Comparison of ENCODE assay signal across 11 cellular contexts in the genomic region with DNA sequence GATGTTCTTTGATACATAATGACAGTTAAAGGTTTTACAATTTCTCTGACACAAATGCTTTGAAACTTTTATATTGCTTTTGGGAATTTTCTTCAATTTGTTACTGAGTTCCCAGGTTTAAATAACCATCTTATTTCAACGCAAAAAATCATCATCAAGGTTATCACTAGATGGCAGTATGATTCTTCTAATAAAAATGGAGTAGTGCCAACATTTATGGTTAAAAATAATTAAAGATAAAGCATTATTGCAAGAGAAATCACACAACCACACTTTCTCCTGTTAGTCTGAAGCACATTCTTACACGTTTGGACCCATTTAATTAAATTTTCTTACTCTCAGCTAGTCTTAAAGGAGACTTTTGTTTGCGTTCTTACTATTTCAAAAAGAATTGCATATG.
DNase-seq lines count a peak whose midpoint lies in the region; ATAC-seq, FAIRE-seq and TF ChIP-seq lines count a peak whose summit lies in the region.
"Had no signal": no experiment of that assay in that cellular context is flagged by ENCODE, and none has a peak within 500 bp of the region (broad histone marks: within the 10 kb centered on the region; RNA-seq: fewer than 3 reads in every experiment).

No MANE protein-coding gene starts in this region.

- H3K9me3 Mint-ChIP-seq in WTC11 = no peaks in the 10 kb centered on the region
- H3K9me3 Mint-ChIP-seq in CD4-positive, alpha-beta memory T cell = peaks cover 0 to 3% (median 0%) of the 10 kb centered on the region in 8 donors
- H3K9me3 Mint-ChIP-seq: activated T-cell treated with anti-CD3 and anti-CD28 coated beads, Interleukin-2, amount 50 U/mL, for 24 hours had no signal

- H3K4me3 ChIP-seq in A673 (ENCODE audit: low read depth, low read length, poor library complexity, severe bottlenecking) = no peak overlapping the region
- H3K4me3 ChIP-seq in PC-9 = no peak overlapping the region
- H3K4me3 ChIP-seq in kidney (ENCODE audit: low read length in 2 of 2) = no peak overlapping the region
- H3K4me3 ChIP-seq in CD4-positive, alpha-beta memory T cell (ENCODE audit: low read length in 2 of 2) = no peak overlapping the region
- H3K4me3 ChIP-seq: transverse colon had no signal

- peaks cover 4% of the 10 kb centered on the region for H3K27me3 ChIP-seq in A673 (replicated peaks; ENCODE audit: insufficient read depth, low read depth, low read length, poor library complexity)
- no peaks in the 10 kb centered on the region for H3K27me3 ChIP-seq in PC-9 (ENCODE audit: insufficient read depth, low read depth)
- H3K27me3 ChIP-seq in CD4-positive, alpha-beta memory T cell (ENCODE audit: insufficient read depth, low read length) = no peaks in the 10 kb centered on the region
- H3K27me3 ChIP-seq: transverse colon had no signal

- H3K9me2 ChIP-seq in PC-9 (ENCODE audit: insufficient read depth) = no peaks in the 10 kb centered on the region

- no peaks in the 10 kb centered on the region for H3F3A ChIP-seq in PC-9 (ENCODE audit: insufficient read depth, low read depth)

- DNase-seq in A673 (ENCODE audit: low spot score) (peak; percentile 9), H4 (ENCODE audit: low spot score) (peak; percentile 4), PC-9 (no peak), kidney (no peak), HUDEP-2 (lab: John Stamatoyannopoulos, UW; ENCODE audit: unreplicated experiment in 76 of 76) (no peak), WTC11 (ENCODE audit: low spot score) (no peak)
- DNase-seq in CD4-positive, alpha-beta memory T cell = no peak
- DNase-seq: activated T-cell treated with anti-CD3 and anti-CD28 coated beads, Interleukin-2, amount 50 U/mL, for 24 hours; transverse colon had no signal

- H3K36me3 ChIP-seq in A673 (ENCODE audit: insufficient read depth, low read length, poor library complexity, severe bottlenecking) (no peaks in the 10 kb centered on the region), PC-9 (ENCODE audit: low read depth) (no peaks in the 10 kb centered on the region), kidney (ENCODE audit: control insufficient read depth in 1 of 2, insufficient read depth in 2 of 2, low read length in 2 of 2) (no peaks in the 10 kb centered on the region)
- H3K36me3 ChIP-seq in CD4-positive, alpha-beta memory T cell (ENCODE audit: insufficient read depth, low read length) = no peaks in the 10 kb centered on the region
- H3K36me3 ChIP-seq: transverse colon had no signal

- H3K9ac ChIP-seq in kidney (ENCODE audit: low read length in 2 of 2) = no peak overlapping the region

- no TSS peak for BruUV-seq in A673 (replicated peaks; lab: Mats Ljungman, UMichigan)
- no TSS peak for BruUV-seq in PC-9 (replicated peaks; lab: Mats Ljungman, UMichigan)

- no peak overlapping the region for H3K27ac ChIP-seq in A673 (ENCODE audit: low read depth, low read length, poor library complexity, severe bottlenecking)
- H3K27ac ChIP-seq in PC-9 = no peak overlapping the region
- no peak overlapping the region for H3K27ac ChIP-seq in kidney (ENCODE audit: low read depth in 2 of 2, low read length in 2 of 2)
- no peak overlapping the region for H3K27ac ChIP-seq in CD4-positive, alpha-beta memory T cell (ENCODE audit: low read depth, low read length)
- H3K27ac ChIP-seq: epithelial cell of prostate, transverse colon had no signal

- ATAC-seq in GM18519 (IDR thresholded peaks at IDR 0.05; ENCODE audit: low FRiP score, unreplicated experiment) = no peak
- no peak for ATAC-seq in WTC11

- H3K9me3 ChIP-seq in A673 (ENCODE audit: low read depth, low read length, poor library complexity, severe bottlenecking) = peaks cover 4% of the 10 kb centered on the region
- H3K9me3 ChIP-seq in PC-9 (ENCODE audit: insufficient read depth, low read depth) = no peaks in the 10 kb centered on the region
- no peaks in the 10 kb centered on the region for H3K9me3 ChIP-seq in kidney (ENCODE audit: control insufficient read depth in 1 of 2, low read length in 2 of 2)
- no peaks in the 10 kb centered on the region for H3K9me3 ChIP-seq in CD4-positive, alpha-beta memory T cell (ENCODE audit: control insufficient read depth in 1 of 2, low read length in 2 of 2)
- H3K9me3 ChIP-seq: transverse colon had no signal

- intact Hi-C loops in A673 (cut with micrococcal nuclease; ENCODE audit: unreplicated experiment) = no loop called here
- intact Hi-C loops in PC-9 (cut with micrococcal nuclease; ENCODE audit: unreplicated experiment) = loop anchor here (2.0 kb wide), 1 partner anchor 477 kb away; no protein-coding TSS in a partner anchor
- intact Hi-C loops in kidney (cut with DNase I) = no loop called here
- intact Hi-C loops in CD4-positive, alpha-beta memory T cell (cut with micrococcal nuclease) = no loop called here

- H3K4me1 ChIP-seq in A673 (ENCODE audit: insufficient read depth, low read length, poor library complexity, severe bottlenecking) = no peaks in the 10 kb centered on the region
- H3K4me1 ChIP-seq in PC-9 (replicated peaks; ENCODE audit: insufficient read depth) = no peaks in the 10 kb centered on the region
- no peaks in the 10 kb centered on the region for H3K4me1 ChIP-seq in kidney (ENCODE audit: control insufficient read depth in 1 of 2, insufficient read depth in 1 of 2, low read depth in 1 of 2, low read length in 2 of 2)
- H3K4me1 ChIP-seq in CD4-positive, alpha-beta memory T cell (ENCODE audit: insufficient read depth, low read length) = no peaks in the 10 kb centered on the region
- H3K4me1 ChIP-seq: transverse colon had no signal

- H3K27ac Mint-ChIP-seq in WTC11 = no peak overlapping the region
- H3K27ac Mint-ChIP-seq in CD4-positive, alpha-beta memory T cell = no peak overlapping the region
- H3K27ac Mint-ChIP-seq: activated T-cell treated with anti-CD3 and anti-CD28 coated beads, Interleukin-2, amount 50 U/mL, for 24 hours had no signal

- FAIRE-seq in kidney (lab: Jason Lieb, UNC) = peak; percentile 81

- peaks cover 4% of the 10 kb centered on the region for H3K4me1 Mint-ChIP-seq in WTC11
- H3K4me1 Mint-ChIP-seq in CD4-positive, alpha-beta memory T cell = no peaks in the 10 kb centered on the region

- TF ChIP-seq CTCF in A673 (conservative IDR thresholded peaks at IDR 0.05; ENCODE audit: low read depth, low read length) (peak; percentile 38; the same call in 1 of the 2 replicates), PC-9 (conservative IDR thresholded peaks at IDR 0.05) (peak; percentile 56), kidney (IDR thresholded peaks at IDR 0.05; ENCODE audit: borderline replicate concordance, extremely low read depth, insufficient read depth) (no peak), WTC11 (IDR thresholded peaks at IDR 0.05) (no peak)

- H2AFZ ChIP-seq in PC-9 = no peak overlapping the region

- no peaks in the 10 kb centered on the region for H4K20me1 ChIP-seq in PC-9 (ENCODE audit: insufficient read depth)

- H3K36me3 Mint-ChIP-seq in WTC11 = no peaks in the 10 kb centered on the region
- H3K36me3 Mint-ChIP-seq in CD4-positive, alpha-beta memory T cell = no peaks in the 10 kb centered on the region

- H3K4me3 Mint-ChIP-seq in WTC11 = no peak overlapping the region
- no peak overlapping the region for H3K4me3 Mint-ChIP-seq in CD4-positive, alpha-beta memory T cell
- H3K4me3 Mint-ChIP-seq: activated T-cell treated with anti-CD3 and anti-CD28 coated beads, Interleukin-2, amount 50 U/mL, for 24 hours had no signal

- H3K79me2 ChIP-seq in PC-9 (ENCODE audit: low read depth) = no peaks in the 10 kb centered on the region

- no peak overlapping the region for H3K4me2 ChIP-seq in PC-9

- H3K27me3 Mint-ChIP-seq in WTC11 (ENCODE audit: low read depth) = no peaks in the 10 kb centered on the region
- H3K27me3 Mint-ChIP-seq in CD4-positive, alpha-beta memory T cell = no peaks in the 10 kb centered on the region

- CTCF ChIA-PET in A673 (lab: Charles Lee) = no interaction called here
- CTCF ChIA-PET in PC-9 (lab: Charles Lee) = no interaction called here
- CTCF ChIA-PET in WTC11 (lab: Charles Lee) = no interaction called here
- CTCF ChIA-PET in CD4-positive, alpha-beta memory T cell (lab: Charles Lee; ENCODE audit: partially characterized antibody) = no interaction called here

- POLR2A ChIA-PET in A673 (lab: Charles Lee; ENCODE audit: low non-redundant PET) (no interaction called here), PC-9 (lab: Charles Lee; ENCODE audit: unreplicated experiment) (no interaction called here), WTC11 (lab: Charles Lee) (no interaction called here)
- POLR2A ChIA-PET in CD4-positive, alpha-beta memory T cell (lab: Charles Lee; ENCODE audit: partially characterized antibody) = no interaction called here

TF ChIP-seq in WTC11, 78 proteins besides CTCF, POLR2A, EP300 and RAD21:
- TF ChIP-seq ATF6 (CRISPR knock-in tag; IDR thresholded peaks at IDR 0.05) = no peak
- no peak for TF ChIP-seq MYBL2 (CRISPR knock-in tag; IDR thresholded peaks at IDR 0.05)
- TF ChIP-seq GABPB1 (CRISPR knock-in tag; IDR thresholded peaks at IDR 0.05) = no peak
- TF ChIP-seq MXD4 (CRISPR knock-in tag; IDR thresholded peaks at IDR 0.05; ENCODE audit: borderline replicate concordance) = no peak

Comparison
In these comparisons a context has a peak if more than half of its experiments do, and no peak if none do; other contexts are left out.
1. DNase-seq: peak in A673 (single experiment) and H4 (single experiment); none in PC-9 (0 of 2), kidney (single experiment), HUDEP-2 (0 of 76), WTC11 (single experiment) and CD4-positive, alpha-beta memory T cell (0 of 5).
2. CTCF ChIP-seq: peak in A673 (single experiment) and PC-9 (single experiment); none in kidney (single experiment) and WTC11 (single experiment).